ENCODE assay signal across 12 cellular contexts in the genomic region with DNA sequence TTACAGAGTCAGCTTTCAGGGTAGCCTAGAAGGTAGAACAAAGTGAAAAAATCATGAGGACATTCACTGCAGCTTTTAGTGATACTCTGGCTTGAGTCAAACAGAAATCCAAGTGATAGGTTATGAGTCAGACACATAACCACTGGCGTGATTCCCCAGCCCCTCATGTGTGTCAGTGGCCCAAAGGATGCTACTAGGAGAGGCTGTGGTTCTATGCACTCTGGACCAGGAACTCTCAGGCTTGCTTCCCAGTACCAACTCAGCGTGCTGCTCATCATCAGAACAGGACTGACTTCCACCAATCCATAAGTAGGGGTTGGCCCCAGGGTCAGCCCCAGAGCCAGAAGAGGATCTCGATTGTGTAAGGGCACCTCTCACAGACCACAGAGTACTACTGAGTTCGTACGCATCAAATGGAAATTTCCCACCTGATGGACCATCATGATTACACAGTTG.
DNase-seq lines count a peak whose midpoint lies in the region; ATAC-seq and TF ChIP-seq lines count a peak whose summit lies in the region.
"Had no signal": no experiment of that assay in that cellular context is flagged by ENCODE, and none has a peak within 500 bp of the region (broad histone marks: within the 10 kb centered on the region; RNA-seq: fewer than 3 reads in every experiment).

No MANE protein-coding gene starts in this region.

- H2BK5ac ChIP-seq in mesendoderm (ENCODE audit: low read length) = no peak overlapping the region

- H3K4ac ChIP-seq in mesendoderm (ENCODE audit: low read depth, low read length) = no peak overlapping the region

- no peak overlapping the region for H3K4me2 ChIP-seq in mesendoderm (ENCODE audit: low read length)

- peak; percentile 58 for ATAC-seq in HG03097 (IDR thresholded peaks at IDR 0.05; ENCODE audit: low FRiP score, unreplicated experiment)
- ATAC-seq in activated naive CD4-positive, alpha-beta T cell treated with anti-CD3 and anti-CD28 coated beads, Interleukin-2, amount 50 U/mL, for 72 hours = peak; percentile 96 to 98
- ATAC-seq: left ventricle myocardium superior, Panc1 had no signal

- H4K5ac ChIP-seq in mesendoderm (ENCODE audit: low read length) = no peak overlapping the region

- H3K9ac ChIP-seq in mesendoderm (ENCODE audit: low read length) = no peak overlapping the region

- WGBS in mesendoderm (ENCODE audit: extremely low coverage, insufficient coverage, low lambda C conversion rate) = no CpG with 5 or more reads among the region's 5 CpGs

- no peaks in the 10 kb centered on the region for H3K79me1 ChIP-seq in mesendoderm (ENCODE audit: low read length)

- H3K4me1 ChIP-seq in mesendoderm (ENCODE audit: control insufficient read depth, low read depth, low read length) = no peaks in the 10 kb centered on the region
- H3K4me1 ChIP-seq in right atrium auricular region = no peaks in the 10 kb centered on the region

- H3K27me3 ChIP-seq in mesendoderm (ENCODE audit: insufficient read depth, low read length, poor library complexity) (no peaks in the 10 kb centered on the region), right atrium auricular region (no peaks in the 10 kb centered on the region)
- H3K27me3 ChIP-seq: cardiac muscle cell had no signal

- H3K9me3 Mint-ChIP-seq in activated naive CD4-positive, alpha-beta T cell treated with anti-CD3 and anti-CD28 coated beads, Interleukin-2, amount 50 U/mL, for 72 hours = no peaks in the 10 kb centered on the region

- no peak overlapping the region for H2AK5ac ChIP-seq in mesendoderm (ENCODE audit: low read length)

- no peak overlapping the region for H2BK15ac ChIP-seq in mesendoderm (replicated peaks; ENCODE audit: low read depth)

- no peak overlapping the region for H3K23ac ChIP-seq in mesendoderm (ENCODE audit: low read length)

- H3K27ac ChIP-seq in mesendoderm (ENCODE audit: low read depth, low read length) (no peak overlapping the region), right atrium auricular region (no peak overlapping the region)
- H3K27ac ChIP-seq: C4-2B, cardiac muscle cell had no signal

- no peaks in the 10 kb centered on the region for H3K36me3 ChIP-seq in mesendoderm (ENCODE audit: control insufficient read depth, insufficient read depth, low read length)
- H3K36me3 ChIP-seq in right atrium auricular region = no peaks in the 10 kb centered on the region
- H3K36me3 ChIP-seq: cardiac muscle cell had no signal

- no peak overlapping the region for H2BK120ac ChIP-seq in mesendoderm (ENCODE audit: low read depth, low read length)

- no peak overlapping the region for H3K4me3 ChIP-seq in mesendoderm (ENCODE audit: low read length)
- H3K4me3 ChIP-seq in right atrium auricular region = no peak overlapping the region
- H3K4me3 ChIP-seq: cardiac muscle cell had no signal

- H3K18ac ChIP-seq in mesendoderm (ENCODE audit: low read length) = no peak overlapping the region

- no peak overlapping the region for H4K8ac ChIP-seq in mesendoderm (ENCODE audit: low read depth, low read length)

- no peaks in the 10 kb centered on the region for H3K9me3 ChIP-seq in right atrium auricular region

- H3K27ac Mint-ChIP-seq in activated naive CD4-positive, alpha-beta T cell treated with anti-CD3 and anti-CD28 coated beads, Interleukin-2, amount 50 U/mL, for 72 hours = peak overlapping the region in 1 of 2 donors; percentile 44

- no peaks in the 10 kb centered on the region for H3K36me3 Mint-ChIP-seq in activated naive CD4-positive, alpha-beta T cell treated with anti-CD3 and anti-CD28 coated beads, Interleukin-2, amount 50 U/mL, for 72 hours

- peak; percentile 30 for DNase-seq in stimulated activated naive CD4-positive, alpha-beta T cell treated with Interleukin-2 at 50 U/mL for 16 hours (lab: John Stamatoyannopoulos, UW)
- no peak for DNase-seq in stimulated activated naive CD4-positive, alpha-beta T cell (lab: John Stamatoyannopoulos, UW)
- peak; percentile 69 to 86 for DNase-seq in activated naive CD4-positive, alpha-beta T cell treated with anti-CD3 and anti-CD28 coated beads, Interleukin-2, amount 50 U/mL, for 72 hours (ENCODE audit: low spot score in 2 of 2)
- DNase-seq in mesendoderm = no peak
- no peak for DNase-seq in NCI-H2107 (lab: John Stamatoyannopoulos, UW)
- no peak for DNase-seq in right atrium auricular region (ENCODE audit: low spot score)
- DNase-seq in HUDEP-2 (lab: John Stamatoyannopoulos, UW; ENCODE audit: unreplicated experiment in 76 of 76) = no peak
- DNase-seq: left ventricle myocardium superior had no signal

- H3K79me2 ChIP-seq in mesendoderm (ENCODE audit: control insufficient read depth, insufficient read depth, low read length) = no peaks in the 10 kb centered on the region

- no peak overlapping the region for H3K56ac ChIP-seq in mesendoderm (ENCODE audit: low read length)

- TF ChIP-seq CTCF in right atrium auricular region (IDR thresholded peaks at IDR 0.05) = no peak

Comparison
In these comparisons a context has a peak if more than half of its experiments do, and no peak if none do; other contexts are left out.
1. DNase-seq: peak in stimulated activated naive CD4-positive, alpha-beta T cell treated with Interleukin-2 at 50 U/mL for 16 hours (single experiment) and activated naive CD4-positive, alpha-beta T cell treated with anti-CD3 and anti-CD28 coated beads, Interleukin-2, amount 50 U/mL, for 72 hours (2 of 2); none in stimulated activated naive CD4-positive, alpha-beta T cell (0 of 6), mesendoderm (single experiment), NCI-H2107 (single experiment), right atrium auricular region (single experiment) and HUDEP-2 (0 of 76).